In the genomic region with DNA sequence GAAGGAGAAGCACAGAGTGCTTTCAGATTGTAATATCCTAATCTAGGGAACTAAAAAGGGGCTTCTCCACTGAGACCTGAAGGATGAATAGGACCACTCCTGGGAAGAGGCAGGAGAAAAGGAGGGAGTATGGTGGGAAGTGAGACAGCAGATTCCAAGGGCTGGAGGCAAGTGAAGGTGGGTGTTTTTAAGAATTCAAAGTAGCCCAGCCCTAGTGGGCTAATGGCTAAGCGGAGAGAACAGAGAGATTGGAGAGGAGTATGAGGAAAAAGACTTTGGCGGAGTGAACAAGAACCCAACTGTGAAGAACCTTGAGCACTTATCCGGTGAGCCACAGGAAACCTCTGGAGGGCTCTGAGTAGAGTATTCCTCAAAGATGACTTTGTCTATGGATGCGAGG, we compare ENCODE assay signal across 24 cellular contexts.
DNase-seq lines count a peak whose midpoint lies in the region; ATAC-seq, FAIRE-seq and TF ChIP-seq lines count a peak whose summit lies in the region.
"Had no signal": no experiment of that assay in that cellular context is flagged by ENCODE, and none has a peak within 500 bp of the region (broad histone marks: within the 10 kb centered on the region; RNA-seq: fewer than 3 reads in every experiment).

No MANE protein-coding gene starts in this region.

- H3K9me3 ChIP-seq in IMR-90 (ENCODE audit: control insufficient read depth, insufficient read depth, low read length) (no peaks in the 10 kb centered on the region), mammary epithelial cell (replicated peaks; ENCODE audit: insufficient read depth, low read length) (no peaks in the 10 kb centered on the region), osteoblast (ENCODE audit: low read depth, low read length) (no peaks in the 10 kb centered on the region), tibial nerve (no peaks in the 10 kb centered on the region)
- H3K9me3 ChIP-seq: adrenal gland, gastroesophageal sphincter, stomach, thyroid gland had no signal

- TF ChIP-seq POLR2A in IMR-90 (IDR thresholded peaks at IDR 0.05; ENCODE audit: low read depth, low read length) (peak; percentile 2; the same call in 1 of the 2 replicates), tibial nerve (IDR thresholded peaks at IDR 0.05) (no peak)

- peak overlapping the region; percentile 91 to 92 for H4K8ac ChIP-seq in IMR-90 (ENCODE audit: low read depth in 2 of 2, low read length in 2 of 2)

- no peak for ATAC-seq in IMR-90 (ENCODE audit: low read depth)
- ATAC-seq: gastroesophageal sphincter had no signal

- no peak for DNase-seq in IMR-90
- no peak for DNase-seq in mammary epithelial cell
- no peak for DNase-seq in osteoblast (ENCODE audit: insufficient read length, low spot score, missing footprints)
- no peak for DNase-seq in posterior vena cava (ENCODE audit: low spot score)
- DNase-seq in RCC 7860 (ENCODE audit: low spot score): no peak
- no peak for DNase-seq in HK-2 (ENCODE audit: unreplicated experiment)
- DNase-seq in tibial nerve (ENCODE audit: low spot score in 2 of 2): no peak
- DNase-seq: adrenal gland; DMS53; dorsolateral prefrontal cortex; hippocampal formation; left cardiac atrium; NCI-H1694 treated with DMSO at 0.1 percent for 48 hours; NCI-H2171 treated with DMSO at 0.1 percent for 48 hours; NCI-H510A; stimulated activated CD4-positive, alpha-beta T cell treated with anti-CD3 and anti-CD28 coated beads, Interleukin-12 subunit alpha, Interleukin-12 subunit beta, amount 100 ng/mL, for 4 hours; stimulated activated CD4-positive, alpha-beta T cell treated with anti-CD3 and anti-CD28 coated beads, Interleukin-4, amount 100 ng/mL, for 1 hour; stomach; thyroid gland had no signal

- H3K23ac ChIP-seq in IMR-90 (ENCODE audit: low read depth, low read length): peak overlapping the region; percentile 86

- peak overlapping the region; percentile 94 for H4K91ac ChIP-seq in IMR-90 (ENCODE audit: insufficient read depth, low read depth, low read length)

- no peak overlapping the region for H2AFZ ChIP-seq in ACC112 (ENCODE audit: low read length, unreplicated experiment)
- no peak overlapping the region for H2AFZ ChIP-seq in IMR-90 (replicated peaks; ENCODE audit: low read length, poor library complexity)
- H2AFZ ChIP-seq in mammary epithelial cell (ENCODE audit: low read depth, low read length): no peak overlapping the region
- H2AFZ ChIP-seq in osteoblast (ENCODE audit: low read length): no peak overlapping the region
- H2AFZ ChIP-seq: parathyroid adenoma had no signal

- no peak for TF ChIP-seq CTCF in IMR-90 (conservative IDR thresholded peaks at IDR 0.05; ENCODE audit: low read depth, low read length)
- TF ChIP-seq CTCF in mammary epithelial cell (conservative IDR thresholded peaks at IDR 0.05 in 1 of 2, IDR thresholded peaks at IDR 0.05 in 1 of 2; ENCODE audit: extremely low read depth in 1 of 2, insufficient read depth in 1 of 2, low read depth in 1 of 2, low read length in 2 of 2): no peak
- no peak for TF ChIP-seq CTCF in osteoblast (IDR thresholded peaks at IDR 0.05; ENCODE audit: extremely low read depth, low read depth, low read length)
- no peak for TF ChIP-seq CTCF in tibial nerve (IDR thresholded peaks at IDR 0.05)

- peak overlapping the region; percentile 87 for H2BK15ac ChIP-seq in IMR-90 (ENCODE audit: low read depth, low read length)

- peak overlapping the region; percentile 99 for H3K4ac ChIP-seq in IMR-90 (ENCODE audit: low read depth, low read length)

- peak overlapping the region; percentile 99 for H2BK20ac ChIP-seq in IMR-90 (ENCODE audit: low read depth, low read length)

- H2AK9ac ChIP-seq in IMR-90 (replicated peaks; ENCODE audit: low read depth, low read length, poor library complexity): peak overlapping the region; percentile 79

- H3K27me3 ChIP-seq in ACC112 (ENCODE audit: insufficient read depth, low read length) (no peaks in the 10 kb centered on the region), IMR-90 (ENCODE audit: control insufficient read depth, insufficient read depth, low read length) (no peaks in the 10 kb centered on the region), mammary epithelial cell (ENCODE audit: insufficient read depth, low read length) (peaks cover 19% of the 10 kb centered on the region), osteoblast (ENCODE audit: insufficient read depth, low read length) (no peaks in the 10 kb centered on the region), tibial nerve (no peaks in the 10 kb centered on the region)
- H3K27me3 ChIP-seq: adrenal gland, gastroesophageal sphincter, stomach, thyroid gland had no signal

- H2AK5ac ChIP-seq in IMR-90 (ENCODE audit: low read depth, low read length): peak overlapping the region; percentile 83

- no peaks in the 10 kb centered on the region for H3K79me2 ChIP-seq in ACC112 (ENCODE audit: control insufficient read depth, insufficient read depth, low read length, unreplicated experiment)
- no peaks in the 10 kb centered on the region for H3K79me2 ChIP-seq in mammary epithelial cell (ENCODE audit: insufficient read depth, low read length)
- no peaks in the 10 kb centered on the region for H3K79me2 ChIP-seq in osteoblast (ENCODE audit: insufficient read depth, low read length)
- H3K79me2 ChIP-seq: parathyroid adenoma had no signal

- dilution Hi-C loops in IMR-90 (cut with HindIII; ENCODE audit: low sequenced_read_pairs, unreplicated experiment): no loop called here
- dilution Hi-C loops in mammary epithelial cell (cut with HindIII; ENCODE audit: low sequenced_read_pairs): no loop called here

- TF ChIP-seq RAD21 in IMR-90 (IDR thresholded peaks at IDR 0.05; ENCODE audit: low read length): no peak

- peak overlapping the region; percentile 94 for H3K18ac ChIP-seq in IMR-90 (ENCODE audit: low read depth, low read length)

- H3K4me3 ChIP-seq in ACC112 (ENCODE audit: low read depth, low read length): no peak overlapping the region
- no peak overlapping the region for H3K4me3 ChIP-seq in IMR-90 (ENCODE audit: insufficient read depth, low read depth, low read length)
- H3K4me3 ChIP-seq in mammary epithelial cell (replicated peaks in 1 of 3; ENCODE audit: insufficient read depth in 1 of 3, low read depth in 2 of 3, low read length in 3 of 3): no peak overlapping the region
- H3K4me3 ChIP-seq in osteoblast (ENCODE audit: insufficient read depth, low read length): no peak overlapping the region
- no peak overlapping the region for H3K4me3 ChIP-seq in tibial nerve
- H3K4me3 ChIP-seq: adrenal gland, dorsolateral prefrontal cortex, gastroesophageal sphincter, SK-N-MC, stomach, thyroid gland had no signal

- TF ChIP-seq EP300 in tibial nerve (IDR thresholded peaks at IDR 0.05): no peak

- H4K20me1 ChIP-seq in IMR-90 (ENCODE audit: insufficient read depth, low read length) (no peaks in the 10 kb centered on the region), mammary epithelial cell (ENCODE audit: insufficient read depth, low read length) (no peaks in the 10 kb centered on the region), osteoblast (ENCODE audit: insufficient read depth, low read length) (no peaks in the 10 kb centered on the region)

- H3K36me3 ChIP-seq in ACC112 (ENCODE audit: insufficient read depth, low read length): no peaks in the 10 kb centered on the region
- no peaks in the 10 kb centered on the region for H3K36me3 ChIP-seq in IMR-90 (ENCODE audit: control insufficient read depth, insufficient read depth, low read length)
- no peaks in the 10 kb centered on the region for H3K36me3 ChIP-seq in mammary epithelial cell (ENCODE audit: insufficient read depth, low read length)
- H3K36me3 ChIP-seq in osteoblast (ENCODE audit: insufficient read depth, low read length): no peaks in the 10 kb centered on the region
- no peaks in the 10 kb centered on the region for H3K36me3 ChIP-seq in tibial nerve
- H3K36me3 ChIP-seq: adrenal gland, gastroesophageal sphincter, stomach, thyroid gland had no signal

- POLR2A ChIA-PET in IMR-90 (lab: Charles Lee; ENCODE audit: unreplicated experiment): interaction anchor here (0.6 to 1.5 kb wide), 6 partner anchors 17 to 183 kb away, joined by 3 to 9 read pairs (median 4); no protein-coding TSS in a partner anchor

- peak overlapping the region; percentile 83 for H2BK5ac ChIP-seq in IMR-90 (ENCODE audit: low read depth, low read length, poor library complexity, severe bottlenecking)

- peak overlapping the region; percentile 94 for H3K27ac ChIP-seq in ACC112 (ENCODE audit: low read depth, low read length)
- peak overlapping the region; percentile 74 for H3K27ac ChIP-seq in IMR-90 (ENCODE audit: insufficient read depth, low read length)
- H3K27ac ChIP-seq in mammary epithelial cell (ENCODE audit: insufficient read depth, low read depth, low read length): no peak overlapping the region
- H3K27ac ChIP-seq in osteoblast (ENCODE audit: low read depth, low read length): peak overlapping the region; percentile 91
- no peak overlapping the region for H3K27ac ChIP-seq in tibial nerve
- H3K27ac ChIP-seq: adrenal gland, dorsolateral prefrontal cortex, gastroesophageal sphincter, parathyroid adenoma, SK-N-MC, stomach, thyroid gland had no signal

- in situ Hi-C loops in IMR-90 (cut with MboI; ENCODE audit: low sequenced_read_pairs): no loop called here
- in situ Hi-C loops in mammary epithelial cell (cut with MboI; ENCODE audit: low sequenced_read_pairs in 2 of 2): no loop called here

- H3K56ac ChIP-seq in IMR-90 (ENCODE audit: extremely low read depth, insufficient read depth, low read length): peak overlapping the region; percentile 72

- H4K5ac ChIP-seq in IMR-90 (ENCODE audit: low read depth, low read length): peak overlapping the region; percentile 85

- H3K9ac ChIP-seq in IMR-90 (ENCODE audit: low read depth, low read length) (peak overlapping the region; percentile 53), mammary epithelial cell (ENCODE audit: insufficient read depth, low read length) (no peak overlapping the region)
- H3K9ac ChIP-seq: parathyroid adenoma had no signal

- FAIRE-seq in RCC 7860 (lab: Jason Lieb, UNC): no peak
- FAIRE-seq: A204.1 had no signal

- peaks cover 20% of the 10 kb centered on the region for H3K9me1 ChIP-seq in IMR-90 (ENCODE audit: insufficient read depth, low read length)

- WGBS in IMR-90 (ENCODE audit: extremely low coverage in 2 of 2, insufficient read length in 1 of 2), 2 experiments: 90% methylated on average over 4 of the region's 4 CpGs; no CpG with 5 or more reads in 1 of the 2 experiments
- WGBS in mammary epithelial cell (ENCODE audit: low coverage, missing lambda C conversion rate): 100% methylated on average over 4 of the region's 4 CpGs
- WGBS in tibial nerve, 2 donors: 85 to 87% methylated on average over 4 of the region's 4 CpGs

- CTCF ChIA-PET in IMR-90 (lab: Yijun Ruan, JAX) (no interaction called here), mammary epithelial cell (lab: Charles Lee; ENCODE audit: low non-redundant PET) (no interaction called here)

- H2BK120ac ChIP-seq in IMR-90 (ENCODE audit: low read depth, low read length): peak overlapping the region; percentile 98

- H3K4me2 ChIP-seq in IMR-90 (ENCODE audit: low read depth, low read length): no peak overlapping the region; the same call in 1 of the 2 replicates
- peak overlapping the region; percentile 50 for H3K4me2 ChIP-seq in mammary epithelial cell (ENCODE audit: insufficient read depth, low read depth, low read length)
- H3K4me2 ChIP-seq in osteoblast (ENCODE audit: insufficient read depth, low read length): peak overlapping the region; percentile 53

- BruUV-seq in IMR-90 (replicated peaks; lab: Mats Ljungman, UMichigan): no TSS peak
- BruUV-seq in mammary epithelial cell (replicated peaks; lab: Mats Ljungman, UMichigan): no TSS peak

- peaks cover 0 to 12% of the 10 kb centered on the region in 2 experiments; a peak in 1 of 4 replicates for H3K79me1 ChIP-seq in IMR-90 (ENCODE audit: low read depth in 1 of 2, low read length in 2 of 2)

- peak overlapping the region; percentile 95 for H3K14ac ChIP-seq in IMR-90 (replicated peaks; ENCODE audit: low read depth, low read length)

- intact Hi-C loops in IMR-90 (cut with micrococcal nuclease) (no loop called here), mammary epithelial cell (cut with micrococcal nuclease) (no loop called here), posterior vena cava (cut with DNase I) (loop anchor here in 1 of 2 donors (10.0 kb wide), 1 partner anchor 53 kb away; no protein-coding TSS in a partner anchor)

- peaks cover 38% of the 10 kb centered on the region for H3K4me1 ChIP-seq in ACC112 (ENCODE audit: control insufficient read depth, insufficient read depth, low read length, unreplicated experiment)
- peaks cover 19% of the 10 kb centered on the region for H3K4me1 ChIP-seq in IMR-90 (ENCODE audit: control insufficient read depth, insufficient read depth, low read length)
- H3K4me1 ChIP-seq in mammary epithelial cell (ENCODE audit: insufficient read depth, low read length): peaks cover 29% of the 10 kb centered on the region
- H3K4me1 ChIP-seq in osteoblast (ENCODE audit: insufficient read depth, low read length): peaks cover 37% of the 10 kb centered on the region
- H3K4me1 ChIP-seq in tibial nerve: peaks cover 0 to 13% (median 3%) of the 10 kb centered on the region in 4 donors
- H3K4me1 ChIP-seq: parathyroid adenoma had no signal

Comparison
In these comparisons a context has a peak if more than half of its experiments do, and no peak if none do; other contexts are left out.
1. H3K27ac ChIP-seq: peak in ACC112 (single experiment), IMR-90 (single experiment) and osteoblast (single experiment); none in mammary epithelial cell (single experiment) and tibial nerve (0 of 4).